ENCODE assay signal across 9 cellular contexts in the genomic region with DNA sequence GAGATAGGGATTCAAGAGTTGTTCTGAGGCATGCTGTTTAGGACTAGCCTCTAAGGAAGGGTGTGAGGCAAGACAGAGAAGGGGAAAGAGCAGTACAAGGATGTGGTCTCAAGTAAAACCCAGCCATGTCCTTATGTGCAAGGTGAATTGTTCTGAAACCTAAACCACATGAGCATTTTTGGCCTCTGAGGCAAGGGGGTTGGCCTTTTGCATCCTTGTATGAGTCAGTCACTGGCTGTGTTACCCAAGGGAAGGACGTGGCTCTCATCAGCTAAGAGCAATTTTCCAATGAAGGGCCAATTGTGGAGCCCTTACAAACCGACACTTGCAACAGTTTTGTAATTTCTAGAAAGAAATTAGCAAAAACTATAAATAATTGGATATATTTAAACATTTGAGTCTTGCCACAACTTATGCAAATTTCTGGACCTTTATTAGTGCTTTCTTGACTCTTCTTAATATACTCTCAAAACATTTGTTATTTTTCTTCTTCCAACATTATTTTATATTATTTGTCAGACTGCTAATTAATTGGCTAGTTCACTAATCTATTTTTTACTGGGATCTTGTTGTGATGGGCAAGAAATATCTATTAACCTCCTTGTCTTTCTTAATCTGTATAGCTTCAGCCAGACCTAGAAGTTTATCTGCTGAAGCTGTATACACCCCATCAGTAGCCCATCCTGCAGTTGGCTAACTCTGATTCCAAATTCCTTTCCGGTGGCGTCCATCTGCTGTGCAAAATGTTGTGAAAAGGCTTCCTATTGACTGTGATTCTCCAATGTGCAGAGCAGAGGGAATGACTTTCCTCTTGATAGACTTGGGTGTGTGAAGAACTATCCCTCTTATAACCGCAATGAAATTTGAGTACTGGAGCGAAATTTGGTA.
DNase-seq lines count a peak whose midpoint lies in the region; ATAC-seq, FAIRE-seq and TF ChIP-seq lines count a peak whose summit lies in the region.
"Had no signal": no experiment of that assay in that cellular context is flagged by ENCODE, and none has a peak within 500 bp of the region (broad histone marks: within the 10 kb centered on the region; RNA-seq: fewer than 3 reads in every experiment).

No MANE protein-coding gene starts in this region.

- H3K27ac ChIP-seq in 22Rv1 = peak overlapping the region; percentile 48

- DNase-seq in GM19239 (ENCODE audit: insufficient read length, low spot score) = peak; percentile 32
- peak; percentile 46 for DNase-seq in activated CD8-positive, alpha-beta T cell treated with anti-CD3 and anti-CD28 coated beads for 36 hours
- DNase-seq in stimulated activated effector memory CD8-positive, alpha-beta T cell treated with anti-CD3 and anti-CD28 coated beads, Interleukin-12 subunit alpha, Interleukin-12 subunit beta, amount 100 ng/mL, for 72 hours (ENCODE audit: low spot score in 2 of 2) = no peak
- no peak for DNase-seq in stimulated activated CD4-positive, alpha-beta T cell treated with anti-CD3 and anti-CD28 coated beads, Interleukin-1b, Interleukin-23, amount 100 ng/mL, for 48 hours
- no peak for DNase-seq in NCI-H1436 (lab: John Stamatoyannopoulos, UW)
- DNase-seq in globus pallidus (ENCODE audit: low spot score) = no peak
- DNase-seq: naive B cell had no signal

- no peaks in the 10 kb centered on the region for H3K36me3 Mint-ChIP-seq in activated CD8-positive, alpha-beta T cell treated with anti-CD3 and anti-CD28 coated beads for 36 hours (ENCODE audit: low read depth)
- H3K36me3 Mint-ChIP-seq in stimulated activated effector memory CD8-positive, alpha-beta T cell treated with anti-CD3 and anti-CD28 coated beads, Interleukin-12 subunit alpha, Interleukin-12 subunit beta, amount 100 ng/mL, for 72 hours = no peaks in the 10 kb centered on the region
- H3K36me3 Mint-ChIP-seq: naive B cell had no signal

- CTCF ChIA-PET in activated CD8-positive, alpha-beta T cell treated with anti-CD3 and anti-CD28 coated beads for 36 hours (lab: Charles Lee) = no interaction called here

- no peak overlapping the region for H3K27ac Mint-ChIP-seq in activated CD8-positive, alpha-beta T cell treated with anti-CD3 and anti-CD28 coated beads for 36 hours
- H3K27ac Mint-ChIP-seq in stimulated activated effector memory CD8-positive, alpha-beta T cell treated with anti-CD3 and anti-CD28 coated beads, Interleukin-12 subunit alpha, Interleukin-12 subunit beta, amount 100 ng/mL, for 72 hours = no peak overlapping the region
- H3K27ac Mint-ChIP-seq: naive B cell had no signal

- H3K4me3 Mint-ChIP-seq in activated CD8-positive, alpha-beta T cell treated with anti-CD3 and anti-CD28 coated beads for 36 hours = no peak overlapping the region
- H3K4me3 Mint-ChIP-seq in stimulated activated effector memory CD8-positive, alpha-beta T cell treated with anti-CD3 and anti-CD28 coated beads, Interleukin-12 subunit alpha, Interleukin-12 subunit beta, amount 100 ng/mL, for 72 hours = no peak overlapping the region

- no peak for TF ChIP-seq CTCF in 22Rv1 (IDR thresholded peaks at IDR 0.05)
- no peak for TF ChIP-seq CTCF in activated CD8-positive, alpha-beta T cell treated with anti-CD3 and anti-CD28 coated beads for 36 hours (IDR thresholded peaks at IDR 0.05)

- peaks cover 1% of the 10 kb centered on the region for H3K27me3 Mint-ChIP-seq in activated CD8-positive, alpha-beta T cell treated with anti-CD3 and anti-CD28 coated beads for 36 hours
- H3K27me3 Mint-ChIP-seq: naive B cell had no signal

- POLR2A ChIA-PET in activated CD8-positive, alpha-beta T cell treated with anti-CD3 and anti-CD28 coated beads for 36 hours (lab: Charles Lee) = no interaction called here

- H3K9me3 Mint-ChIP-seq in activated CD8-positive, alpha-beta T cell treated with anti-CD3 and anti-CD28 coated beads for 36 hours = no peaks in the 10 kb centered on the region
- H3K9me3 Mint-ChIP-seq in stimulated activated effector memory CD8-positive, alpha-beta T cell treated with anti-CD3 and anti-CD28 coated beads, Interleukin-12 subunit alpha, Interleukin-12 subunit beta, amount 100 ng/mL, for 72 hours = no peaks in the 10 kb centered on the region
- H3K9me3 Mint-ChIP-seq: naive B cell had no signal

- peaks cover 4% of the 10 kb centered on the region for H3K4me1 Mint-ChIP-seq in activated CD8-positive, alpha-beta T cell treated with anti-CD3 and anti-CD28 coated beads for 36 hours (ENCODE audit: low read depth)
- H3K4me1 Mint-ChIP-seq in stimulated activated effector memory CD8-positive, alpha-beta T cell treated with anti-CD3 and anti-CD28 coated beads, Interleukin-12 subunit alpha, Interleukin-12 subunit beta, amount 100 ng/mL, for 72 hours = no peaks in the 10 kb centered on the region
- H3K4me1 Mint-ChIP-seq: naive B cell had no signal

- FAIRE-seq in GM19239 (lab: Jason Lieb, UNC) = peak; percentile 97

- intact Hi-C loops in activated CD8-positive, alpha-beta T cell treated with anti-CD3 and anti-CD28 coated beads for 36 hours (cut with micrococcal nuclease) = no loop called here

- ATAC-seq in HG03095 (IDR thresholded peaks at IDR 0.05; ENCODE audit: unreplicated experiment) = peak; percentile 99
- ATAC-seq in activated CD8-positive, alpha-beta T cell treated with anti-CD3 and anti-CD28 coated beads for 36 hours = peak; percentile 81
- ATAC-seq in stimulated activated effector memory CD8-positive, alpha-beta T cell treated with anti-CD3 and anti-CD28 coated beads, Interleukin-12 subunit alpha, Interleukin-12 subunit beta, amount 100 ng/mL, for 72 hours = peak; percentile 83

Comparison
In these comparisons a context has a peak if more than half of its experiments do, and no peak if none do; other contexts are left out.
1. DNase-seq: peak in GM19239 (single experiment) and activated CD8-positive, alpha-beta T cell treated with anti-CD3 and anti-CD28 coated beads for 36 hours (single experiment); none in stimulated activated effector memory CD8-positive, alpha-beta T cell treated with anti-CD3 and anti-CD28 coated beads, Interleukin-12 subunit alpha, Interleukin-12 subunit beta, amount 100 ng/mL, for 72 hours (0 of 2), stimulated activated CD4-positive, alpha-beta T cell treated with anti-CD3 and anti-CD28 coated beads, Interleukin-1b, Interleukin-23, amount 100 ng/mL, for 48 hours (single experiment), NCI-H1436 (single experiment) and globus pallidus (single experiment).
2. Peak in every context shown above with its lines, with median percentiles within 50 percentile points of each other: ATAC-seq.